In genomic region chr5:67004730-67005350, GRCh38 we compare ENCODE assay signal across 8 cellular contexts.
DNase-seq lines count a peak whose midpoint lies in the region; TF ChIP-seq lines count a peak whose summit lies in the region.

No MANE protein-coding gene starts in this region.

- peaks cover 18% of the 10 kb centered on the region for H3K4me1 ChIP-seq in mononuclear cell (ENCODE audit: insufficient read depth, low read length)

- H3K4me3 ChIP-seq in Jurkat, Clone E6-1 (ENCODE audit: low read length), result peak overlapping the region; percentile 75
- H3K4me3 ChIP-seq in mononuclear cell (ENCODE audit: low read length), result peak overlapping the region; percentile 51

- H3K9me3 ChIP-seq in mononuclear cell (ENCODE audit: low read depth, low read length), result no peaks in the 10 kb centered on the region

- DNase-seq in Jurkat, Clone E6-1 (ENCODE audit: low read depth, low spot score), result no peak
- no peak for DNase-seq in caudate nucleus (lab: John Stamatoyannopoulos, UW)
- no peak for DNase-seq in SW 1271 (lab: John Stamatoyannopoulos, UW)
- DNase-seq in KG1 (lab: John Stamatoyannopoulos, UW), result no peak
- DNase-seq in amniotic stem cell (lab: John Stamatoyannopoulos, UW), result no peak
- DNase-seq in anterior cingulate cortex (lab: John Stamatoyannopoulos, UW), result no peak

- H3K27ac ChIP-seq in 22Rv1, result peak overlapping the region; percentile 95
- H3K27ac ChIP-seq in caudate nucleus (ENCODE audit: low read depth, low read length), result peak overlapping the region; percentile 54

- H3K27me3 ChIP-seq in mononuclear cell (ENCODE audit: insufficient read depth, low read length), result no peaks in the 10 kb centered on the region

- no peak for TF ChIP-seq CTCF in 22Rv1 (IDR thresholded peaks at IDR 0.05)
